8 cellular contexts compared by ENCODE assay signal in the genomic region with DNA sequence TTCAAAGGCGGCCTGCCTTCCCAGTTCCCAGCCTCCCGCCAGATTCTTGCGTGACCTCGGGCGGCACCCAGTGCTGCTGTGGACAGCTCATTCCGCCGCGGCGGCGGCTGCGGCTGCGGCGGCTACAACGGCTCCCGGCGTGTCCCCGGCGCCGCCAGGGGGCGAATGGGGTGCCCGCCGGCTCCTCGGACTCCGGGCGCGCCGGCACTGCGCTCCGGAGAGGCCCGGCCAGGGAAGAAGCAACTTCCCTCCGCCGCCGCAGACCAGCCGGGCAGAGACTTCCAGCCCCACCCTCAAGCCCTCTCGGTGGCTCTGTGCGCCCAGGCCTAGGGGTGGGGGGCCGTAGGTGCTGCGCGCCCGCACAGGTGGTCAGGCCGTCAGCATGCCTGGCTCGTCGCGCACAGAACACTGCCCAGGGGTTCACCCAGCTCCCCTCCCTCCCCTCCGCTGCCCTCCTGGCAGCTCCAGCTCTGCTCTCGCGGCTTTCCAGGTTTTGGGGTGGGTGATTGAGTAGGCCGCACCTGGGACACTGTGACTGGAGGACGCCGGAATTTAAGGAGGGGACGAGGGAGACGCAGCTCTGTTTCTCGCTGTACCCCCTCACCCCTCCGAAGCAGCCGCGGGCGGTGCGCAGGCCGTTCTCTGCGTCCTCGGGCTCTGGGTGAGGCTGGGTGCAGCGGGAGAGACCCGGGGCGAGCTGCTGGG. TPM values are rescaled to one million over a fixed set of nuclear protein-coding genes. Genes with fewer than 3 reads are reported as not detected.
DNase-seq lines count a peak whose midpoint lies in the region; ATAC-seq, FAIRE-seq and TF ChIP-seq lines count a peak whose summit lies in the region.

No MANE protein-coding gene starts in this region.

- H3K36me3 ChIP-seq in MM.1S (replicated peaks; ENCODE audit: insufficient read depth, low read length) (no peaks in the 10 kb centered on the region), ectodermal cell (ENCODE audit: control insufficient read depth, insufficient read depth, low read length) (no peaks in the 10 kb centered on the region), right lobe of liver (no peaks in the 10 kb centered on the region), Caco-2 (ENCODE audit: control insufficient read depth, insufficient read depth, low read length) (no peaks in the 10 kb centered on the region)

- BruUV-seq in Caco-2 (replicated peaks; lab: Mats Ljungman, UMichigan), result no TSS peak

- H3F3A ChIP-seq in MM.1S (ENCODE audit: insufficient read depth, low read length), result no peaks in the 10 kb centered on the region

- H3K27me3 ChIP-seq in MM.1S (replicated peaks; ENCODE audit: insufficient read depth, low read length) (peaks cover 4% of the 10 kb centered on the region; the same call in 1 of the 2 replicates), ectodermal cell (ENCODE audit: control insufficient read depth, insufficient read depth, low read length, poor library complexity, severe bottlenecking) (peaks cover 46% of the 10 kb centered on the region), right lobe of liver (no peaks in the 10 kb centered on the region), Caco-2 (replicated peaks; ENCODE audit: control insufficient read depth, insufficient read depth, low read length) (no peaks in the 10 kb centered on the region)

- H4K20me1 ChIP-seq in MM.1S (ENCODE audit: insufficient read depth, low read length), result no peaks in the 10 kb centered on the region

- H2AFZ ChIP-seq in MM.1S (ENCODE audit: low read length), result 0 out of 2 replicates have a peak overlapping the region, but pooled peaks have one; percentile 38

- peak overlapping the region; percentile 73 for H3K4me2 ChIP-seq in MM.1S (ENCODE audit: low read depth, low read length)

- H3K4me3 Mint-ChIP-seq in Caco-2 (ENCODE audit: unreplicated experiment), result no peak overlapping the region

- CTCF ChIA-PET in Caco-2 (lab: Charles Lee), result interaction anchor here (0.9 kb wide), 1 partner anchor 39 kb away, joined by 3 read pairs; no protein-coding TSS in a partner anchor

- H3K4me1 Mint-ChIP-seq in Caco-2 (ENCODE audit: low read depth, unreplicated experiment), result no peaks in the 10 kb centered on the region

- intact Hi-C loops in right lobe of liver (cut with DNase I) (no loop called here), Caco-2 (cut with micrococcal nuclease; ENCODE audit: unreplicated experiment) (no loop called here)

- no peak overlapping the region for H3K27ac ChIP-seq in MM.1S (ENCODE audit: low read length)
- H3K27ac ChIP-seq in ectodermal cell (ENCODE audit: insufficient read depth, low read depth, low read length, poor library complexity, severe bottlenecking), result no peak overlapping the region
- H3K27ac ChIP-seq in right lobe of liver, result no peak overlapping the region

- DNase-seq in GM19239 (ENCODE audit: insufficient read length, low spot score) (peak; percentile 55), MM.1S (peak; percentile 56), right lobe of liver (peak; percentile 78 to 83 (median 81)), NCI-H128 (lab: John Stamatoyannopoulos, UW; ENCODE audit: unreplicated experiment) (no peak), Caco-2 (no peak)
- DNase-seq in activated CD4-positive, alpha-beta T cell treated with anti-CD3 and anti-CD28 coated beads, Interleukin-2, amount 50 U/mL, for 4 hours, result peak; percentile 38 to 39
- peak; percentile 50 to 62 for DNase-seq in stimulated activated CD4-positive, alpha-beta T cell treated with anti-CD3 and anti-CD28 coated beads, Interleukin-2, amount 100 ng/mL, for 48 hours

- H3K9ac ChIP-seq in MM.1S (ENCODE audit: low read length), result no peak overlapping the region

- H3K4me3 ChIP-seq in MM.1S (ENCODE audit: low read length), result peak overlapping the region; percentile 43
- H3K4me3 ChIP-seq in ectodermal cell (ENCODE audit: insufficient read depth, low read depth, low read length), result peak overlapping the region; percentile 35
- peak overlapping the region; percentile 28 to 50 (median 41) for H3K4me3 ChIP-seq in right lobe of liver
- no peak overlapping the region for H3K4me3 ChIP-seq in Caco-2 (ENCODE audit: low read depth, low read length)

- H3K9me2 ChIP-seq in MM.1S (replicated peaks; ENCODE audit: insufficient read depth, low read length), result no peaks in the 10 kb centered on the region

- no peaks in the 10 kb centered on the region for H3K9me3 ChIP-seq in MM.1S (replicated peaks; ENCODE audit: insufficient read depth, low read length)
- no peaks in the 10 kb centered on the region for H3K9me3 ChIP-seq in ectodermal cell (ENCODE audit: control insufficient read depth, low read length)
- H3K9me3 ChIP-seq in right lobe of liver, result no peaks in the 10 kb centered on the region
- no peaks in the 10 kb centered on the region for H3K9me3 ChIP-seq in Caco-2

- H3K36me3 Mint-ChIP-seq in Caco-2 (ENCODE audit: insufficient read depth, unreplicated experiment), result no peaks in the 10 kb centered on the region

- H3K9me3 Mint-ChIP-seq in Caco-2 (ENCODE audit: unreplicated experiment), result no peaks in the 10 kb centered on the region

- H3K4me1 ChIP-seq in MM.1S (ENCODE audit: low read length) (no peaks in the 10 kb centered on the region), ectodermal cell (ENCODE audit: control insufficient read depth, insufficient read depth, low read length) (peaks cover 10% of the 10 kb centered on the region), right lobe of liver (peaks cover 0 to 39% (median 5%) of the 10 kb centered on the region in 4 donors), Caco-2 (no peaks in the 10 kb centered on the region)

- POLR2A ChIA-PET in Caco-2 (lab: Charles Lee), result no interaction called here

- TF ChIP-seq POLR2A in right lobe of liver (IDR thresholded peaks at IDR 0.05), result no peak

- no peak overlapping the region for H3K27ac Mint-ChIP-seq in Caco-2 (ENCODE audit: unreplicated experiment)

- TF ChIP-seq CTCF in MM.1S (IDR thresholded peaks at IDR 0.05; ENCODE audit: low read length) (peak; percentile 68), right lobe of liver (IDR thresholded peaks at IDR 0.05) (peak; percentile 77 to 90 (median 82)), Caco-2 (IDR thresholded peaks at IDR 0.05; ENCODE audit: insufficient read depth in 1 of 2, low read depth in 1 of 2, low read length in 1 of 2, severe bottlenecking in 1 of 2, unreplicated experiment in 1 of 2) (no peak)

- WGBS in ectodermal cell, 2 experiments, result 1% methylated on average over 64 of the region's 64 CpGs
- 0% methylated on average over 18 of the region's 64 CpGs for WGBS in right lobe of liver (ENCODE audit: insufficient coverage, low coverage, low lambda C conversion rate, missing lambda C conversion rate)

- peak; percentile 88 to 92 (median 90) for ATAC-seq in right lobe of liver

- FAIRE-seq in GM19239 (lab: Jason Lieb, UNC), result no peak

- no peaks in the 10 kb centered on the region for H3K27me3 Mint-ChIP-seq in Caco-2 (ENCODE audit: insufficient read depth, unreplicated experiment)

- no peaks in the 10 kb centered on the region for H3K79me2 ChIP-seq in MM.1S (ENCODE audit: low read length)

RNA-seq across cellular contexts. Expression of gene IGIP, which starts 20.2 kb away (rescaled TPM):
- 0.59 TPM for polyA plus RNA-seq in ectodermal cell (2013, experiment 1 of 4)
- 1.00 TPM for polyA plus RNA-seq in ectodermal cell (2013, experiment 2 of 4)
- polyA plus RNA-seq in ectodermal cell (2013, experiment 3 of 4), result 0.43 TPM
- 0.69 TPM for polyA plus RNA-seq in ectodermal cell (2013, experiment 4 of 4)
- total RNA-seq in right lobe of liver (1 to 10 TPM; 4.4 to 7.1 (median 6.5) TPM), Caco-2 (2022) (3.7 TPM in 2 replicates)

RNA-seq across cellular contexts. Expression of gene CYSTM1, which starts 29.0 kb away (rescaled TPM):
- polyA plus RNA-seq in ectodermal cell (2013, experiment 1 of 4), result 24.4 TPM
- 23.2 TPM for polyA plus RNA-seq in ectodermal cell (2013, experiment 2 of 4)
- polyA plus RNA-seq in ectodermal cell (2013, experiment 3 of 4), result 20.3 TPM
- polyA plus RNA-seq in ectodermal cell (2013, experiment 4 of 4), result 21.3 TPM
- 10 to 100 TPM; 15.5 to 78.0 (median 29.8) TPM for total RNA-seq in right lobe of liver
- 93.5 and 102 TPM in 2 replicates for total RNA-seq in Caco-2 (2022)

RNA-seq across cellular contexts. Expression of gene PURA, which starts 32.1 kb away (rescaled TPM):
- 2.2 TPM for polyA plus RNA-seq in ectodermal cell (2013, experiment 1 of 4)
- 3.1 TPM for polyA plus RNA-seq in ectodermal cell (2013, experiment 2 of 4)
- polyA plus RNA-seq in ectodermal cell (2013, experiment 3 of 4), result 2.5 TPM
- polyA plus RNA-seq in ectodermal cell (2013, experiment 4 of 4), result 2.4 TPM
- total RNA-seq in right lobe of liver, result 10 to 100 TPM in 4 of 6 experiments, 1 to 10 TPM in 2; 8.7 to 14.1 (median 12.1) TPM
- 14.5 and 15.2 TPM in 2 replicates for total RNA-seq in Caco-2 (2022)

Comparison
In these comparisons a context has a peak if more than half of its experiments do, and no peak if none do; other contexts are left out.
1. DNase-seq: peak in GM19239 (single experiment), MM.1S (single experiment), activated CD4-positive, alpha-beta T cell treated with anti-CD3 and anti-CD28 coated beads, Interleukin-2, amount 50 U/mL, for 4 hours (2 of 2), right lobe of liver (3 of 3) and stimulated activated CD4-positive, alpha-beta T cell treated with anti-CD3 and anti-CD28 coated beads, Interleukin-2, amount 100 ng/mL, for 48 hours (2 of 2); none in NCI-H128 (single experiment) and Caco-2 (0 of 2).
2. CTCF ChIP-seq: peak in MM.1S (single experiment) and right lobe of liver (4 of 4); none in Caco-2 (0 of 2).